1 cellular context compared by ENCODE assay signal in the genomic region with DNA sequence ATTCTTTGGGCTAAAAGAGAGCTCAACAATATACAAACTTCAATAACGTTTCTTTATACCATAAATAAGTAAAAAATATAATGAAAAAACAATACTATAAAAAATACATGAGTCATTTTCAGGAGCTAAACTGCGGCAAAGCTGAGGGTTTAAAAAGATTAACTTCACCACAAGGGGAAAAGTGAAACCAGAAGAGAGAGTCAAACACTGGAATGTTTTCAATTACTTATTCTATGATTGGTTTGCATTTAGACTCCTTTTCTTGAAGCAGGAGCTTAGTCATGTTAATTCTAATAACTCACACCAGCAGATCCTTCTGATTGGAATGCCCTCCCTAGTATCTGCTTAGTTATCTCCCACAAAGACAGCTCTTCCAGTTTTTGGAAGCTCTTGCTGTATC.
TF ChIP-seq lines count a peak whose summit lies in the region.

No MANE protein-coding gene starts in this region.

TF ChIP-seq in GM12891, 5 proteins besides CTCF, POLR2A, EP300 and RAD21:
- TF ChIP-seq POLR2AphosphoS5 (IDR thresholded peaks at IDR 0.05; ENCODE audit: low read depth, low read length) (no peak), PAX5 (IDR thresholded peaks at IDR 0.05; ENCODE audit: insufficient read depth, low read length, severe bottlenecking) (no peak), TAF1 (IDR thresholded peaks at IDR 0.05; ENCODE audit: low read depth, low read length) (no peak), SPI1 (IDR thresholded peaks at IDR 0.05; ENCODE audit: low read depth, low read length) (no peak), POU2F2 (IDR thresholded peaks at IDR 0.05; ENCODE audit: low read depth, low read length) (no peak)
TF ChIP-seq in GM12891: peak in this region for 0.
